In genomic region chr21:20272791-20273362, GRCh38 we compare ENCODE assay signal across 17 cellular contexts.
"Had no signal": no experiment of that assay in that cellular context is flagged by ENCODE, and none has a peak within 500 bp of the region (broad histone marks: within the 10 kb centered on the region; RNA-seq: fewer than 3 reads in every experiment).

No MANE protein-coding gene starts in this region.

- DNase-seq: activated CD4-positive, alpha-beta T cell treated with anti-CD3 and anti-CD28 coated beads for 4 hours; activated CD8-positive, alpha-beta memory T cell treated with anti-CD3 and anti-CD28 coated beads for 24 hours; activated naive CD4-positive, alpha-beta T cell treated with anti-CD3 and anti-CD28 coated beads, Interleukin-2, amount 10 ng/mL, durations not matched to agents 7 days and 5 days; central memory CD4-positive, alpha-beta T cell; cortex of kidney; effector CD8-positive, alpha-beta T cell; hippocampal formation; left cardiac atrium; sigmoid colon; stimulated activated CD4-positive, alpha-beta T cell treated with anti-CD3 and anti-CD28 coated beads, Interleukin-2, amount 100 ng/mL, for 24 hours; stimulated activated naive CD4-positive, alpha-beta T cell treated with Interleukin-2 at 50 U/mL for 16 hours; T-cell; T1000; upper lobe of left lung; WERI-Rb-1 had no signal

- H3K4me3 Mint-ChIP-seq: activated naive CD4-positive, alpha-beta T cell treated with anti-CD3 and anti-CD28 coated beads, Interleukin-2, amount 10 ng/mL, durations not matched to agents 7 days and 5 days; nephron; T-cell had no signal

- H3K36me3 ChIP-seq: sigmoid colon, upper lobe of left lung, WERI-Rb-1 had no signal

- H3K36me3 Mint-ChIP-seq: activated naive CD4-positive, alpha-beta T cell treated with anti-CD3 and anti-CD28 coated beads, Interleukin-2, amount 10 ng/mL, durations not matched to agents 7 days and 5 days; T-cell had no signal

- H3K9me3 ChIP-seq: sigmoid colon, upper lobe of left lung had no signal

- H3K4me1 Mint-ChIP-seq: activated naive CD4-positive, alpha-beta T cell treated with anti-CD3 and anti-CD28 coated beads, Interleukin-2, amount 10 ng/mL, durations not matched to agents 7 days and 5 days; nephron; T-cell had no signal

- H3K9me3 Mint-ChIP-seq: nephron had no signal

- H3K27me3 Mint-ChIP-seq: activated naive CD4-positive, alpha-beta T cell treated with anti-CD3 and anti-CD28 coated beads, Interleukin-2, amount 10 ng/mL, durations not matched to agents 7 days and 5 days; T-cell had no signal

- H3K27me3 ChIP-seq: sigmoid colon, upper lobe of left lung had no signal

- H3K4me1 ChIP-seq: sigmoid colon, upper lobe of left lung had no signal

- H3K4me3 ChIP-seq: lung, sigmoid colon, upper lobe of left lung had no signal

- H3K27ac ChIP-seq: sigmoid colon, upper lobe of left lung, WERI-Rb-1 had no signal

- H3K27ac Mint-ChIP-seq: activated naive CD4-positive, alpha-beta T cell treated with anti-CD3 and anti-CD28 coated beads, Interleukin-2, amount 10 ng/mL, durations not matched to agents 7 days and 5 days; nephron; T-cell had no signal

- ATAC-seq: left cardiac atrium, T-cell had no signal
